Comparison of ENCODE assay signal across 1 cellular context in the genomic region with DNA sequence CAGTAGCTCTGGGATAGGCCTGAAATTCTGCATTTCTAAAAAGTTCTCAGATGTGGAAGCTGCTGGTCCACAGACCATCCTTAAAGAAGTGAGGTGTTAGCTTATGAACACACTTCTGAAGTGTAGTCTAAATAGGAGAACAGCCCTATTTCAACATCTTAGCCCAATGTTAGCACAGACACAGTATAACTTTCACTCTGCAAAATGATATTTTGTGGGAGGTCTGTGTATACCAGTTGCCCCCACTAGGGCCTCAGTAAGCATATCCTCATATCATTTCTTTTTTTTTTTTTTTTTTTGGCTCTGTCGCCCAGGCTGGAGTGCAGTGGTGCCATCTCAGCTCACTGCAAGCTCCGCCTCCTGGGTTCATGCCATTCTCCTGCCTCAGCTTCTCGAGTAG.
TF ChIP-seq lines count a peak whose summit lies in the region.

No MANE protein-coding gene starts in this region.

TF ChIP-seq in HCT116, 20 proteins besides CTCF, POLR2A, EP300 and RAD21 (continued from another document):
- TF ChIP-seq REST (IDR thresholded peaks at IDR 0.05; ENCODE audit: low read depth) (no peak), FOSL1 (IDR thresholded peaks at IDR 0.05; ENCODE audit: low read depth) (no peak), EZH2 (IDR thresholded peaks at IDR 0.05) (no peak), YY1 (IDR thresholded peaks at IDR 0.05; ENCODE audit: extremely low read depth, insufficient replicate concordance, low read depth, low read length) (no peak), CEBPB (IDR thresholded peaks at IDR 0.05; ENCODE audit: low read depth) (no peak), POLR2AphosphoS5 (IDR thresholded peaks at IDR 0.05; ENCODE audit: low read depth, low read length) (no peak), ZFX (IDR thresholded peaks at IDR 0.05) (no peak), CBX3 (IDR thresholded peaks at IDR 0.05; ENCODE audit: low read depth) (no peak), SP1 (IDR thresholded peaks at IDR 0.05; ENCODE audit: low read depth) (no peak)
- TF ChIP-seq, protein P1, sequence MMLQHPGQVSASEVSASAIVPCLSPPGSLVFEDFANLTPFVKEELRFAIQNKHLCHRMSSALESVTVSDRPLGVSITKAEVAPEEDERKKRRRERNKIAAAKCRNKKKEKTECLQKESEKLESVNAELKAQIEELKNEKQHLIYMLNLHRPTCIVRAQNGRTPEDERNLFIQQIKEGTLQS (IDR thresholded peaks at IDR 0.05): no peak
- TF ChIP-seq, protein P2, sequence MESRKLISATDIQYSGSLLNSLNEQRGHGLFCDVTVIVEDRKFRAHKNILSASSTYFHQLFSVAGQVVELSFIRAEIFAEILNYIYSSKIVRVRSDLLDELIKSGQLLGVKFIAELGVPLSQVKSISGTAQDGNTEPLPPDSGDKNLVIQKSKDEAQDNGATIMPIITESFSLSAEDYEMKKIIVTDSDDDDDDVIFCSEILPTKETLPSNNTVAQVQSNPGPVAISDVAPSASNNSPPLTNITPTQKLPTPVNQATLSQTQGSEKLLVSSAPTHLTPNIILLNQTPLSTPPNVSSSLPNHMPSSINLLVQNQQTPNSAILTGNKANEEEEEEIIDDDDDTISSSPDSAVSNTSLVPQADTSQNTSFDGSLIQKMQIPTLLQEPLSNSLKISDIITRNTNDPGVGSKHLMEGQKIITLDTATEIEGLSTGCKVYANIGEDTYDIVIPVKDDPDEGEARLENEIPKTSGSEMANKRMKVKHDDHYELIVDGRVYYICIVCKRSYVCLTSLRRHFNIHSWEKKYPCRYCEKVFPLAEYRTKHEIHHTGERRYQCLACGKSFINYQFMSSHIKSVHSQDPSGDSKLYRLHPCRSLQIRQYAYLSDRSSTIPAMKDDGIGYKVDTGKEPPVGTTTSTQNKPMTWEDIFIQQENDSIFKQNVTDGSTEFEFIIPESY (IDR thresholded peaks at IDR 0.05; ENCODE audit: extremely low read depth, insufficient replicate concordance, low read length): no peak
